8 cellular contexts compared by ENCODE assay signal in genomic region chr19:11694533-11695439, GRCh38. TPM values are rescaled to one million over a fixed set of nuclear protein-coding genes. Genes with fewer than 3 reads are reported as not detected.
DNase-seq lines count a peak whose midpoint lies in the region; ATAC-seq and TF ChIP-seq lines count a peak whose summit lies in the region.

No MANE protein-coding gene starts in this region.

- H4K91ac ChIP-seq in H9 (ENCODE audit: insufficient read length, low read depth, low read length): no peak overlapping the region

- no CpG with 5 or more reads among the region's 61 CpGs for WGBS in H9 (ENCODE audit: extremely low coverage, insufficient read length, low lambda C conversion rate)
- WGBS in psoas muscle, 3 donors: 2 to 4% (median 2%) methylated on average over 51 to 61 of the region's 61 CpGs
- 3% methylated on average over 61 of the region's 61 CpGs for WGBS in urinary bladder

- H3K36me3 ChIP-seq in right atrium auricular region (no peaks in the 10 kb centered on the region), psoas muscle (ENCODE audit: insufficient read depth in 1 of 2, low read depth in 1 of 2) (no peaks in the 10 kb centered on the region), urinary bladder (ENCODE audit: insufficient read depth) (no peaks in the 10 kb centered on the region)

- H3K36me3 Mint-ChIP-seq in H9 (ENCODE audit: insufficient read depth in 1 of 3, low read depth in 3 of 3): peaks cover 4 to 9% (median 5%) of the 10 kb centered on the region in 3 experiments; a peak in 6 of 7 replicates

- no peak overlapping the region for H3K23ac ChIP-seq in H9 (ENCODE audit: insufficient read length, low read depth, low read length)

- no peak overlapping the region for H4K8ac ChIP-seq in H9 (replicated peaks; ENCODE audit: insufficient read length, low read depth, low read length)

- H3K4me1 Mint-ChIP-seq in H9: peaks cover 18 to 19% of the 10 kb centered on the region in 2 experiments

- no peaks in the 10 kb centered on the region for H3K79me1 ChIP-seq in H9 (ENCODE audit: insufficient read depth, low read depth, low read length, poor library complexity, severe bottlenecking)

- H3K27me3 Mint-ChIP-seq in H9 (ENCODE audit: low read depth): peaks cover 69% of the 10 kb centered on the region

- ATAC-seq in psoas muscle: peak; percentile 97 to 99 (median 99)

- H2AK5ac ChIP-seq in H9 (ENCODE audit: insufficient read length, low read length): no peak overlapping the region

- H2BK15ac ChIP-seq in H9 (ENCODE audit: low read depth, low read length): no peak overlapping the region

- H3K27ac Mint-ChIP-seq in H9: peak overlapping the region; percentile 91 to 99 (median 97); a peak in 6 of 7 replicates

- no peak overlapping the region for H2BK5ac ChIP-seq in H9 (ENCODE audit: insufficient read length, low read length)

- H3K9me3 ChIP-seq in H9 (ENCODE audit: control insufficient read depth, low read depth, low read length): no peaks in the 10 kb centered on the region
- no peaks in the 10 kb centered on the region for H3K9me3 ChIP-seq in right atrium auricular region
- no peaks in the 10 kb centered on the region for H3K9me3 ChIP-seq in psoas muscle

- no peak overlapping the region for H2BK120ac ChIP-seq in H9 (ENCODE audit: low read depth, low read length, poor library complexity, severe bottlenecking)

- no peak overlapping the region for H2AFZ ChIP-seq in H9 (ENCODE audit: low read length)

- no peak overlapping the region for H4K5ac ChIP-seq in H9 (ENCODE audit: insufficient read length, low read depth, low read length)

- H3K79me2 ChIP-seq in H9 (ENCODE audit: insufficient read depth, low read length): no peaks in the 10 kb centered on the region

- H3K27me3 ChIP-seq in H9 (ENCODE audit: insufficient read depth, low read length) (no peaks in the 10 kb centered on the region), right atrium auricular region (no peaks in the 10 kb centered on the region), psoas muscle (ENCODE audit: insufficient read depth in 3 of 3, low read length in 2 of 3) (peaks cover 0 to 7% (median 3%) of the 10 kb centered on the region in 3 donors)

- intact Hi-C loops in psoas muscle (cut with DNase I): no loop called here

- peak overlapping the region; percentile 72 for H3K18ac ChIP-seq in H9 (ENCODE audit: insufficient read length, low read depth, low read length)

- H3K56ac ChIP-seq in H9 (ENCODE audit: insufficient read length, low read depth, low read length): no peak overlapping the region

- H3K9me3 Mint-ChIP-seq in H9: peaks cover 8 to 20% of the 10 kb centered on the region in 2 experiments

- peak overlapping the region; percentile 62 to 85 for H3K4me3 ChIP-seq in right atrium auricular region
- H3K4me3 ChIP-seq in psoas muscle: peak overlapping the region; percentile 90
- peak overlapping the region; percentile 55 for H3K4me3 ChIP-seq in urinary bladder (ENCODE audit: low read depth, low read length)

- no peak overlapping the region for H3T11ph ChIP-seq in H9 (ENCODE audit: low read length)

- H3K4me2 ChIP-seq in H9 (ENCODE audit: insufficient read depth, insufficient read length, low read length): peak overlapping the region; percentile 67

- no peak overlapping the region for H3K4ac ChIP-seq in H9 (ENCODE audit: low read depth, low read length)

- peak overlapping the region; percentile 82 for H3K9ac ChIP-seq in H9 (ENCODE audit: extremely low read depth, insufficient read length, low read length)

- no peak overlapping the region for H2BK12ac ChIP-seq in H9 (ENCODE audit: insufficient read length, low read depth, low read length)

- H3K14ac ChIP-seq in H9 (ENCODE audit: insufficient read depth, low read length): peak overlapping the region; percentile 55

- H3K27ac ChIP-seq in H9 (ENCODE audit: insufficient read length, low read depth, low read length) (no peak overlapping the region), right atrium auricular region (peak overlapping the region; percentile 68), psoas muscle (peak overlapping the region; percentile 36), urinary bladder (ENCODE audit: low read depth) (no peak overlapping the region)

- H3K4me3 Mint-ChIP-seq in H9: peak overlapping the region; percentile 97 to 100

- H4K20me1 ChIP-seq in H9 (ENCODE audit: control insufficient read depth, insufficient read depth, insufficient read length): no peaks in the 10 kb centered on the region

- no peak overlapping the region for H2BK20ac ChIP-seq in H9 (ENCODE audit: low read depth, low read length, poor library complexity, severe bottlenecking)

- H3K4me1 ChIP-seq in H9 (ENCODE audit: insufficient read depth, low read length) (no peaks in the 10 kb centered on the region), right atrium auricular region (peaks cover 0 to 7% of the 10 kb centered on the region in 2 donors), psoas muscle (peaks cover 4% of the 10 kb centered on the region), urinary bladder (ENCODE audit: insufficient read depth) (no peaks in the 10 kb centered on the region)

- TF ChIP-seq CTCF in H9 (conservative IDR thresholded peaks at IDR 0.05): no peak
- no peak for TF ChIP-seq CTCF in right atrium auricular region (IDR thresholded peaks at IDR 0.05)
- no peak for TF ChIP-seq CTCF in psoas muscle (IDR thresholded peaks at IDR 0.05)

- DNase-seq in DMS153 treated with DMSO at 0.1 percent for 48 hours (lab: John Stamatoyannopoulos, UW; ENCODE audit: unreplicated experiment): peak; percentile 61
- peak; percentile 97 for DNase-seq in H9
- peak; percentile 97 for DNase-seq in NCI-H1105 (lab: John Stamatoyannopoulos, UW)
- peak; percentile 12 to 79 (median 66) for DNase-seq in T-helper 2 cell
- DNase-seq in anterior cingulate cortex (lab: John Stamatoyannopoulos, UW): peak; percentile 21 to 95 (median 84)
- DNase-seq in right atrium auricular region (ENCODE audit: low spot score): peak; percentile 98
- peak; percentile 92 to 94 for DNase-seq in psoas muscle

- no peaks in the 10 kb centered on the region for H3K23me2 ChIP-seq in H9 (ENCODE audit: insufficient read length, low read depth, low read length, poor library complexity, severe bottlenecking)

RNA-seq across cellular contexts. Expression of gene ZNF823, which starts 44.0 kb away (rescaled TPM):
- 2.3 and 2.5 TPM in 2 replicates for total RNA-seq in H9 (2021)
- 1 to 10 TPM; 2.6 to 4.0 TPM for total RNA-seq in right atrium auricular region
- total RNA-seq in psoas muscle: 1 to 10 TPM; 1.5 to 4.3 (median 2.2) TPM
- 1 to 10 TPM; 1.6 to 3.9 (median 2.5) TPM for polyA plus RNA-seq in psoas muscle
- total RNA-seq in urinary bladder: 35.1 TPM
- polyA plus RNA-seq in urinary bladder: 3.5 TPM

Comparison
In these comparisons a context has a peak if more than half of its experiments do, and no peak if none do; other contexts are left out.
1. H3K27ac ChIP-seq: peak in right atrium auricular region (2 of 2) and psoas muscle (single experiment); none in H9 (single experiment) and urinary bladder (single experiment).
2. Peak in every context shown above with its lines, with median percentiles within 50 percentile points of each other: DNase-seq and H3K4me3 ChIP-seq.